In the genomic region with DNA sequence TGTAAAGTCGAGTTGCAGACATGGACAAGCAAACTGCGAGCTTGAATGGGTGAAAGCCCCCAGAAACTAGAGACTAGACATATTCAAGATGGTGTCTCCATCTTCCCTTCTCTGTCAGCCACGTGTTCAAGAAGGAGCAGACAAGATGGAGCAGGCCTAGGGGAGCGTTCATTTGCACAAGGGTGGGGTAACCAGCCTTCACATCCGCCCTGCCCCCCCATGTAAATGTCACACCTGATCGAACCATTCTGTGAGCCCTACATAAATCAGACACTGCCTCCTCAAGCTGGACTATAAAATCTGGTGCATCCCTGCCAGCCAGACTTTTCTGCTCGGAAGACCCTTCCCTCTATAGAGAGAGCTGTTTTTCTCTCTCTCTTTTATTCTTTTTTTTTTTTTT, we compare ENCODE assay signal across 34 cellular contexts.
"Had no signal": no experiment of that assay in that cellular context is flagged by ENCODE, and none has a peak within 500 bp of the region (broad histone marks: within the 10 kb centered on the region; RNA-seq: fewer than 3 reads in every experiment).

No MANE protein-coding gene starts in this region.

- H3K4me1 Mint-ChIP-seq: activated naive CD4-positive, alpha-beta T cell treated with anti-CD3 and anti-CD28 coated beads, Interleukin-2, amount 10 ng/mL, durations not matched to agents 7 days and 5 days; activated naive CD4-positive, alpha-beta T cell treated with anti-CD3 and anti-CD28 coated beads, Interleukin-2, amount 50 U/mL, for 24 hours; activated naive CD8-positive, alpha-beta T cell treated with anti-CD3 and anti-CD28 coated beads for 36 hours; activated naive CD8-positive, alpha-beta T cell treated with anti-CD3 and anti-CD28 coated beads, Interleukin-2, amount 10 ng/mL, durations not matched to agents 7 days and 5 days; activated naive CD8-positive, alpha-beta T cell treated with anti-CD3 and anti-CD28 coated beads, Interleukin-2, amount 50 U/mL, for 24 hours; activated T-helper 17 cell treated with anti-CD3 and anti-CD28 coated beads, Interleukin-2, amount 50 U/mL, for 72 hours; central memory CD8-positive, alpha-beta T cell had no signal

- H3K27me3 Mint-ChIP-seq: activated naive CD4-positive, alpha-beta T cell treated with anti-CD3 and anti-CD28 coated beads, Interleukin-2, amount 50 U/mL, for 24 hours; activated naive CD8-positive, alpha-beta T cell treated with anti-CD3 and anti-CD28 coated beads, Interleukin-2, amount 50 U/mL, for 24 hours; activated T-cell treated with anti-CD3 and anti-CD28 coated beads, Interleukin-2, amount 50 U/mL, for 24 hours had no signal

- H3K9me3 Mint-ChIP-seq: activated naive CD4-positive, alpha-beta T cell treated with anti-CD3 and anti-CD28 coated beads for 36 hours; activated naive CD4-positive, alpha-beta T cell treated with anti-CD3 and anti-CD28 coated beads, Interleukin-2, amount 10 ng/mL, durations not matched to agents 7 days and 5 days; activated naive CD4-positive, alpha-beta T cell treated with anti-CD3 and anti-CD28 coated beads, Interleukin-2, amount 50 U/mL, for 24 hours; activated naive CD4-positive, alpha-beta T cell treated with anti-CD3 and anti-CD28 coated beads, Interleukin-2, amount 50 U/mL, for 72 hours; activated naive CD8-positive, alpha-beta T cell treated with anti-CD3 and anti-CD28 coated beads for 36 hours; activated naive CD8-positive, alpha-beta T cell treated with anti-CD3 and anti-CD28 coated beads, Interleukin-2, amount 10 ng/mL, durations not matched to agents 7 days and 5 days; activated naive CD8-positive, alpha-beta T cell treated with anti-CD3 and anti-CD28 coated beads, Interleukin-2, amount 50 U/mL, for 24 hours; activated T-cell treated with anti-CD3 and anti-CD28 coated beads, Interleukin-2, amount 50 U/mL, for 24 hours; activated T-cell treated with anti-CD3 and anti-CD28 coated beads, Interleukin-2, amount 50 U/mL, for 4 hours; activated T-cell treated with anti-CD3 and anti-CD28 coated beads, Interleukin-2, amount 50 U/mL, for 72 hours; activated T-helper 1 cell treated with anti-CD3 and anti-CD28 coated beads, Interleukin-12 subunit alpha, Interleukin-12 subunit beta, Interleukin-2, Interleukin-4 antibody, amounts not matched to agents 30 ng/mL and 10 ng/mL and 1 ng/mL, durations not matched to agents 14 hours and 24 hours and 36 hours; activated T-helper 17 cell treated with anti-CD3 and anti-CD28 coated beads, Interleukin-2, amount 50 U/mL, for 72 hours; activated T-helper 2 cell treated with anti-CD3 and anti-CD28 coated beads, Interferon-gamma antibody, Interleukin-2, Interleukin-4, amounts not matched to agents 10 μg/mL and 5 μg/mL and 100 μg/mL, durations not matched to agents 14 hours and 24 hours and 36 hours; central memory CD8-positive, alpha-beta T cell had no signal

- DNase-seq: activated effector memory CD4-positive, alpha-beta T cell treated with anti-CD3 and anti-CD28 coated beads, Interleukin-2, amount 50 U/mL, for 16 hours; activated effector memory CD4-positive, alpha-beta T cell treated with Interleukin-2 at 50 U/mL for 16 hours; activated gamma-delta T cell; activated gamma-delta T cell treated with Interleukin-2 at 50 U/mL for 16 hours; activated naive CD4-positive, alpha-beta T cell; activated naive CD4-positive, alpha-beta T cell treated with anti-CD3 and anti-CD28 coated beads for 36 hours; activated naive CD4-positive, alpha-beta T cell treated with anti-CD3 and anti-CD28 coated beads, Interleukin-2, amount 10 ng/mL, durations not matched to agents 7 days and 5 days; activated naive CD4-positive, alpha-beta T cell treated with anti-CD3 and anti-CD28 coated beads, Interleukin-2, amount 50 U/mL, for 16 hours; activated naive CD4-positive, alpha-beta T cell treated with Interleukin-2 at 50 U/mL for 16 hours; activated naive CD8-positive, alpha-beta T cell treated with anti-CD3 and anti-CD28 coated beads for 36 hours; activated naive CD8-positive, alpha-beta T cell treated with anti-CD3 and anti-CD28 coated beads, Interleukin-2, amount 10 ng/mL, durations not matched to agents 7 days and 5 days; activated naive CD8-positive, alpha-beta T cell treated with anti-CD3 and anti-CD28 coated beads, Interleukin-2, amount 50 U/mL, for 24 hours; activated T-cell treated with anti-CD3 and anti-CD28 coated beads, Interleukin-2, amount 50 U/mL, for 1 hour; activated T-cell treated with anti-CD3 and anti-CD28 coated beads, Interleukin-2, amount 50 U/mL, for 24 hours; activated T-cell treated with anti-CD3 and anti-CD28 coated beads, Interleukin-2, amount 50 U/mL, for 4 hours; activated T-cell treated with anti-CD3 and anti-CD28 coated beads, Interleukin-2, amount 50 U/mL, for 48 hours; activated T-cell treated with anti-CD3 and anti-CD28 coated beads, Interleukin-2, amount 50 U/mL, for 72 hours; adrenal gland; amniotic stem cell; amygdala; anterior cingulate cortex; aorta; body of pancreas; brain microvascular endothelial cell; central memory CD4-positive, alpha-beta T cell; cerebellar nuclear complex had no signal

- H3K27ac Mint-ChIP-seq: activated naive CD4-positive, alpha-beta T cell treated with anti-CD3 and anti-CD28 coated beads for 36 hours; activated naive CD4-positive, alpha-beta T cell treated with anti-CD3 and anti-CD28 coated beads, Interleukin-2, amount 10 ng/mL, durations not matched to agents 7 days and 5 days; activated naive CD4-positive, alpha-beta T cell treated with anti-CD3 and anti-CD28 coated beads, Interleukin-2, amount 50 U/mL, for 24 hours; activated naive CD4-positive, alpha-beta T cell treated with anti-CD3 and anti-CD28 coated beads, Interleukin-2, amount 50 U/mL, for 72 hours; activated naive CD8-positive, alpha-beta T cell; activated naive CD8-positive, alpha-beta T cell treated with anti-CD3 and anti-CD28 coated beads for 36 hours; activated naive CD8-positive, alpha-beta T cell treated with anti-CD3 and anti-CD28 coated beads, Interleukin-2, amount 10 ng/mL, durations not matched to agents 7 days and 5 days; activated naive CD8-positive, alpha-beta T cell treated with anti-CD3 and anti-CD28 coated beads, Interleukin-2, amount 50 U/mL, for 24 hours; activated T-cell treated with anti-CD3 and anti-CD28 coated beads, Interleukin-2, amount 50 U/mL, for 24 hours; activated T-cell treated with anti-CD3 and anti-CD28 coated beads, Interleukin-2, amount 50 U/mL, for 72 hours; activated T-helper 1 cell treated with anti-CD3 and anti-CD28 coated beads, Interleukin-12 subunit alpha, Interleukin-12 subunit beta, Interleukin-2, Interleukin-4 antibody, amounts not matched to agents 30 ng/mL and 10 ng/mL and 1 ng/mL, durations not matched to agents 14 hours and 24 hours and 36 hours; activated T-helper 17 cell treated with anti-CD3 and anti-CD28 coated beads, Interleukin-2, amount 50 U/mL, for 72 hours; activated T-helper 2 cell treated with anti-CD3 and anti-CD28 coated beads, Interferon-gamma antibody, Interleukin-2, Interleukin-4, amounts not matched to agents 10 μg/mL and 5 μg/mL and 100 μg/mL, durations not matched to agents 14 hours and 24 hours and 36 hours; brain had no signal

- ATAC-seq: activated naive CD4-positive, alpha-beta T cell treated with anti-CD3 and anti-CD28 coated beads, Interleukin-2, amount 50 U/mL, for 72 hours; activated naive CD8-positive, alpha-beta T cell treated with anti-CD3 and anti-CD28 coated beads, Interleukin-2, amount 50 U/mL, for 24 hours; activated T-cell treated with anti-CD3 and anti-CD28 coated beads, Interleukin-2, amount 50 U/mL, for 4 hours; activated T-cell treated with anti-CD3 and anti-CD28 coated beads, Interleukin-2, amount 50 U/mL, for 72 hours; activated T-helper 17 cell treated with anti-CD3 and anti-CD28 coated beads, Interleukin-2, amount 50 U/mL, for 72 hours; body of pancreas had no signal

- H3K4me3 Mint-ChIP-seq: activated naive CD4-positive, alpha-beta T cell treated with anti-CD3 and anti-CD28 coated beads for 36 hours; activated naive CD4-positive, alpha-beta T cell treated with anti-CD3 and anti-CD28 coated beads, Interleukin-2, amount 10 ng/mL, durations not matched to agents 7 days and 5 days; activated naive CD4-positive, alpha-beta T cell treated with anti-CD3 and anti-CD28 coated beads, Interleukin-2, amount 50 U/mL, for 24 hours; activated naive CD8-positive, alpha-beta T cell; activated naive CD8-positive, alpha-beta T cell treated with anti-CD3 and anti-CD28 coated beads for 36 hours; activated naive CD8-positive, alpha-beta T cell treated with anti-CD3 and anti-CD28 coated beads, Interleukin-2, amount 10 ng/mL, durations not matched to agents 7 days and 5 days; activated naive CD8-positive, alpha-beta T cell treated with anti-CD3 and anti-CD28 coated beads, Interleukin-2, amount 50 U/mL, for 24 hours; activated T-cell treated with anti-CD3 and anti-CD28 coated beads, Interleukin-2, amount 50 U/mL, for 24 hours; activated T-cell treated with anti-CD3 and anti-CD28 coated beads, Interleukin-2, amount 50 U/mL, for 4 hours; activated T-cell treated with anti-CD3 and anti-CD28 coated beads, Interleukin-2, amount 50 U/mL, for 72 hours; activated T-helper 1 cell treated with anti-CD3 and anti-CD28 coated beads, Interleukin-12 subunit alpha, Interleukin-12 subunit beta, Interleukin-2, Interleukin-4 antibody, amounts not matched to agents 30 ng/mL and 10 ng/mL and 1 ng/mL, durations not matched to agents 14 hours and 24 hours and 36 hours; activated T-helper 17 cell treated with anti-CD3 and anti-CD28 coated beads, Interleukin-2, amount 50 U/mL, for 72 hours; brain; central memory CD8-positive, alpha-beta T cell had no signal

- H3K36me3 Mint-ChIP-seq: activated naive CD4-positive, alpha-beta T cell treated with anti-CD3 and anti-CD28 coated beads, Interleukin-2, amount 10 ng/mL, durations not matched to agents 7 days and 5 days; activated naive CD4-positive, alpha-beta T cell treated with anti-CD3 and anti-CD28 coated beads, Interleukin-2, amount 50 U/mL, for 24 hours; activated naive CD4-positive, alpha-beta T cell treated with anti-CD3 and anti-CD28 coated beads, Interleukin-2, amount 50 U/mL, for 72 hours; activated naive CD8-positive, alpha-beta T cell; activated naive CD8-positive, alpha-beta T cell treated with anti-CD3 and anti-CD28 coated beads for 36 hours; activated naive CD8-positive, alpha-beta T cell treated with anti-CD3 and anti-CD28 coated beads, Interleukin-2, amount 10 ng/mL, durations not matched to agents 7 days and 5 days; brain had no signal
